Comparison of ENCODE assay signal across 14 cellular contexts in genomic region chr5:95910521-95910920, GRCh38. TPM values are rescaled to one million over a fixed set of nuclear protein-coding genes. Genes with fewer than 3 reads are reported as not detected.
A peak's percentile ranks its signal among the peaks of the same experiment; 100 is the strongest.
DNase-seq lines count a peak whose midpoint lies in the region; ATAC-seq, FAIRE-seq and TF ChIP-seq lines count a peak whose summit lies in the region.
"Had no signal": no experiment of that assay in that cellular context is flagged by ENCODE, and none has a peak within 500 bp of the region (broad histone marks: within the 10 kb centered on the region; RNA-seq: fewer than 3 reads in every experiment).

No MANE protein-coding gene starts in this region.

- peaks cover 5% of the 10 kb centered on the region; the same call in 1 of the 2 replicates for H3K9me3 Mint-ChIP-seq in HFFc6
- H3K9me3 Mint-ChIP-seq: CD8-positive, alpha-beta T cell had no signal

- H3K27ac ChIP-seq in GM23248 (peak overlapping the region; percentile 59), dorsolateral prefrontal cortex (peak overlapping the region in 38 of 59 donors; percentile 2 to 83 (median 68)), osteoblast (ENCODE audit: low read depth, low read length) (no peak overlapping the region), caudate nucleus (ENCODE audit: low read depth, low read length) (no peak overlapping the region), pancreas (no peak overlapping the region)
- H3K27ac ChIP-seq: BLaER1 treated with 17β-estradiol and CSF1 and Interleukin-3, amounts not matched to agents 10 nM and 100 nM had no signal

- intact Hi-C loops in dorsolateral prefrontal cortex (cut with DNase I) = no loop called here
- intact Hi-C loops in pancreas (cut with DNase I) = no loop called here

- peaks cover 41% of the 10 kb centered on the region for H3K27me3 Mint-ChIP-seq in HFFc6 (ENCODE audit: insufficient read depth)
- H3K27me3 Mint-ChIP-seq: B cell had no signal

- no peaks in the 10 kb centered on the region for H3K9me2 ChIP-seq in GM23248 (ENCODE audit: insufficient read depth)

- in situ Hi-C loops in GM23248 (cut with MboI) = no loop called here

- peaks cover 86% of the 10 kb centered on the region for H3K36me3 ChIP-seq in GM23248 (ENCODE audit: low read depth)
- peaks cover 76% of the 10 kb centered on the region for H3K36me3 ChIP-seq in osteoblast (ENCODE audit: insufficient read depth, low read length)
- no peaks in the 10 kb centered on the region for H3K36me3 ChIP-seq in pancreas

- no peak overlapping the region for H2AFZ ChIP-seq in GM23248
- no peak overlapping the region for H2AFZ ChIP-seq in osteoblast (ENCODE audit: low read length)

- ATAC-seq in pancreas = no peak
- no peak for ATAC-seq in HG03139 (IDR thresholded peaks at IDR 0.05; ENCODE audit: unreplicated experiment)
- ATAC-seq: CD8-positive, alpha-beta T cell had no signal

- H3K36me3 Mint-ChIP-seq in HFFc6 (ENCODE audit: low read depth) = peaks cover 75% of the 10 kb centered on the region

- peaks cover 45% of the 10 kb centered on the region for H4K20me1 ChIP-seq in GM23248 (ENCODE audit: insufficient read depth)
- peaks cover 38% of the 10 kb centered on the region for H4K20me1 ChIP-seq in osteoblast (ENCODE audit: insufficient read depth, low read length)

- H3K9me3 ChIP-seq in GM23248 (ENCODE audit: low read depth) (no peaks in the 10 kb centered on the region), osteoblast (ENCODE audit: low read depth, low read length) (no peaks in the 10 kb centered on the region), pancreas (no peaks in the 10 kb centered on the region)
- H3K9me3 ChIP-seq: BLaER1 treated with 17β-estradiol and CSF1 and Interleukin-3, amounts not matched to agents 10 nM and 100 nM had no signal

- H3K79me2 ChIP-seq in GM23248 (ENCODE audit: insufficient read depth) (peaks cover 100% of the 10 kb centered on the region), osteoblast (ENCODE audit: insufficient read depth, low read length) (peaks cover 90% of the 10 kb centered on the region)

- no peak overlapping the region; the same call in 1 of the 2 replicates for H3K4me3 Mint-ChIP-seq in HFFc6
- H3K4me3 Mint-ChIP-seq: B cell; CD8-positive, alpha-beta T cell had no signal

- H3K4me1 ChIP-seq in GM23248 (ENCODE audit: insufficient read depth) (peaks cover 77% of the 10 kb centered on the region), osteoblast (ENCODE audit: insufficient read depth, low read length) (peaks cover 3% of the 10 kb centered on the region), pancreas (peaks cover 19 to 24% (median 22%) of the 10 kb centered on the region in 3 donors)

- H3K27ac Mint-ChIP-seq in HFFc6 = peak overlapping the region; percentile 80
- H3K27ac Mint-ChIP-seq: B cell; CD8-positive, alpha-beta T cell had no signal

- peaks cover 90% of the 10 kb centered on the region for H3F3A ChIP-seq in GM23248 (ENCODE audit: insufficient read depth)

- TF ChIP-seq CTCF in HFFc6 (IDR thresholded peaks at IDR 0.05) (no peak), dorsolateral prefrontal cortex (IDR thresholded peaks at IDR 0.05 in 54 of 56, conservative IDR thresholded peaks at IDR 0.05 in 2 of 56; ENCODE audit: low read depth in 1 of 56, partially characterized antibody in 56 of 56) (no peak), osteoblast (IDR thresholded peaks at IDR 0.05; ENCODE audit: extremely low read depth, low read depth, low read length) (no peak), pancreas (IDR thresholded peaks at IDR 0.05) (no peak)

- WGBS in GM23248 (ENCODE audit: low coverage in 1 of 2, low lambda C conversion rate in 2 of 2, missing lambda C conversion rate in 2 of 2), 2 experiments = 87 to 95% methylated on average over 4 of the region's 4 CpGs
- WGBS in pancreas, 2 donors = 59 to 62% methylated on average over 4 of the region's 4 CpGs

- no peak for FAIRE-seq in pancreas (lab: Jason Lieb, UNC)

- H3K27me3 ChIP-seq in GM23248 (replicated peaks; ENCODE audit: insufficient read depth) = no peaks in the 10 kb centered on the region
- no peaks in the 10 kb centered on the region for H3K27me3 ChIP-seq in dorsolateral prefrontal cortex
- no peaks in the 10 kb centered on the region for H3K27me3 ChIP-seq in osteoblast (ENCODE audit: insufficient read depth, low read length)
- no peaks in the 10 kb centered on the region for H3K27me3 ChIP-seq in pancreas
- H3K27me3 ChIP-seq: BLaER1 treated with 17β-estradiol and CSF1 and Interleukin-3, amounts not matched to agents 10 nM and 100 nM had no signal

- peaks cover 84% of the 10 kb centered on the region for H3K4me1 Mint-ChIP-seq in HFFc6 (ENCODE audit: low read depth)

- H3K4me3 ChIP-seq in GM23248 (no peak overlapping the region), dorsolateral prefrontal cortex (no peak overlapping the region), osteoblast (ENCODE audit: insufficient read depth, low read length) (no peak overlapping the region), pancreas (no peak overlapping the region)
- H3K4me3 ChIP-seq: BLaER1 treated with 17β-estradiol and CSF1 and Interleukin-3, amounts not matched to agents 10 nM and 100 nM had no signal

- H3K9ac ChIP-seq in GM23248 = no peak overlapping the region
- H3K9ac ChIP-seq: BLaER1 treated with 17β-estradiol and CSF1 and Interleukin-3, amounts not matched to agents 10 nM and 100 nM had no signal

- DNase-seq in GM23248 = no peak
- no peak for DNase-seq in HFFc6
- no peak for DNase-seq in dorsolateral prefrontal cortex
- peak; percentile 19 for DNase-seq in osteoblast (ENCODE audit: insufficient read length, low spot score, missing footprints)
- no peak for DNase-seq in caudate nucleus (lab: John Stamatoyannopoulos, UW)
- no peak for DNase-seq in pancreas
- DNase-seq: Calu3; CD8-positive, alpha-beta T cell; DMS79 treated with DMSO at 0.1 percent for 48 hours; GF-D8; HCEC 1CT had no signal

- H3K4me2 ChIP-seq in GM23248 (ENCODE audit: unreplicated experiment) = no peak overlapping the region
- H3K4me2 ChIP-seq in osteoblast (ENCODE audit: insufficient read depth, low read length) = no peak overlapping the region
- H3K4me2 ChIP-seq: BLaER1 treated with 17β-estradiol and CSF1 and Interleukin-3, amounts not matched to agents 10 nM and 100 nM had no signal

RNA-seq across cellular contexts. Expression of gene ELL2, which starts 51.1 kb away (rescaled TPM):
- total RNA-seq in GM23248 (2014; rRNA removed; shearing (Covaris generic)) = 228 and 243 TPM in 2 replicates
- polyA plus RNA-seq in GM23248 (2016; fragmentation: Nextera tagmentation; extraction: Ambion mirVana) (147 and 159 TPM in 2 replicates), pancreas (10 to 100 TPM; 21.0 to 30.8 TPM)
- total RNA-seq in HFFc6 (2021; fragmentation: NEBNext Ultra II Directional; extraction: Animal tissue kit (Norgen Biotek cat#: 25700)) = 100 to 1,000 TPM; 346 to 505 (median 380) TPM
- total RNA-seq in dorsolateral prefrontal cortex (100 to 1,000 TPM in 33 of 120 experiments, 10 to 100 TPM in 87; 53.4 to 211 (median 88.7) TPM), osteoblast (113 and 123 TPM in 2 replicates), pancreas (10 to 100 TPM; 72.7 to 92.8 (median 82.4) TPM)

Comparison
In these comparisons a context has a peak if more than half of its experiments do, and no peak if none do; other contexts are left out.
1. H3K27ac ChIP-seq: peak in GM23248 (single experiment) and dorsolateral prefrontal cortex (38 of 59); none in osteoblast (single experiment), caudate nucleus (single experiment) and pancreas (0 of 4).